ENCODE assay signal across 12 cellular contexts in genomic region chr5:122726990-122727616, GRCh38. TPM values are rescaled to one million over a fixed set of nuclear protein-coding genes. Genes with fewer than 3 reads are reported as not detected.
DNase-seq lines count a peak whose midpoint lies in the region; ATAC-seq lines count a peak whose summit lies in the region.
"Had no signal": no experiment of that assay in that cellular context is flagged by ENCODE, and none has a peak within 500 bp of the region (broad histone marks: within the 10 kb centered on the region; RNA-seq: fewer than 3 reads in every experiment).

No MANE protein-coding gene starts in this region.

- H3K27ac Mint-ChIP-seq in activated T-helper 2 cell treated with anti-CD3 and anti-CD28 coated beads, Interferon-gamma antibody, Interleukin-2, Interleukin-4, amounts not matched to agents 10 μg/mL and 5 μg/mL and 100 μg/mL, durations not matched to agents 14 hours and 24 hours and 36 hours, result no peak overlapping the region
- H3K27ac Mint-ChIP-seq: activated CD4-positive, alpha-beta memory T cell treated with anti-CD3 and anti-CD28 coated beads, Interleukin-2, amount 10 ng/mL, durations not matched to agents 7 days and 5 days had no signal

- H3K36me3 Mint-ChIP-seq in activated T-helper 2 cell treated with anti-CD3 and anti-CD28 coated beads, Interferon-gamma antibody, Interleukin-2, Interleukin-4, amounts not matched to agents 10 μg/mL and 5 μg/mL and 100 μg/mL, durations not matched to agents 14 hours and 24 hours and 36 hours (ENCODE audit: low read depth), result no peaks in the 10 kb centered on the region

- H3K4me3 Mint-ChIP-seq in activated T-helper 2 cell treated with anti-CD3 and anti-CD28 coated beads, Interferon-gamma antibody, Interleukin-2, Interleukin-4, amounts not matched to agents 10 μg/mL and 5 μg/mL and 100 μg/mL, durations not matched to agents 14 hours and 24 hours and 36 hours (ENCODE audit: low read depth), result no peak overlapping the region
- H3K4me3 Mint-ChIP-seq: activated CD4-positive, alpha-beta memory T cell treated with anti-CD3 and anti-CD28 coated beads, Interleukin-2, amount 10 ng/mL, durations not matched to agents 7 days and 5 days had no signal

- ATAC-seq in GM18858 (IDR thresholded peaks at IDR 0.05; ENCODE audit: unreplicated experiment) (peak; percentile 71), HG02884 (IDR thresholded peaks at IDR 0.05; ENCODE audit: unreplicated experiment) (peak; percentile 41), GM19455 (IDR thresholded peaks at IDR 0.05; ENCODE audit: unreplicated experiment) (no peak), HG02970 (IDR thresholded peaks at IDR 0.05; ENCODE audit: low FRiP score, unreplicated experiment) (no peak)

- no peaks in the 10 kb centered on the region for H3K9me3 Mint-ChIP-seq in activated T-helper 2 cell treated with anti-CD3 and anti-CD28 coated beads, Interferon-gamma antibody, Interleukin-2, Interleukin-4, amounts not matched to agents 10 μg/mL and 5 μg/mL and 100 μg/mL, durations not matched to agents 14 hours and 24 hours and 36 hours
- H3K9me3 Mint-ChIP-seq: activated CD4-positive, alpha-beta memory T cell treated with anti-CD3 and anti-CD28 coated beads, Interleukin-2, amount 10 ng/mL, durations not matched to agents 7 days and 5 days had no signal

- intact Hi-C loops in activated T-helper 2 cell treated with anti-CD3 and anti-CD28 coated beads, Interferon-gamma antibody, Interleukin-2, Interleukin-4, amounts not matched to agents 10 μg/mL and 5 μg/mL and 100 μg/mL, durations not matched to agents 14 hours and 24 hours and 36 hours (cut with micrococcal nuclease), result no loop called here

- peaks cover 9% of the 10 kb centered on the region for H3K4me1 Mint-ChIP-seq in activated T-helper 2 cell treated with anti-CD3 and anti-CD28 coated beads, Interferon-gamma antibody, Interleukin-2, Interleukin-4, amounts not matched to agents 10 μg/mL and 5 μg/mL and 100 μg/mL, durations not matched to agents 14 hours and 24 hours and 36 hours (ENCODE audit: low read depth)

- DNase-seq in SW 1271 (lab: John Stamatoyannopoulos, UW), result peak; percentile 17 to 62
- DNase-seq in pulmonary artery endothelial cell (ENCODE audit: low read depth, low spot score), result peak; percentile 68
- no peak for DNase-seq in activated CD8-positive, alpha-beta memory T cell treated with anti-CD3 and anti-CD28 coated beads for 24 hours
- DNase-seq in activated T-helper 2 cell treated with anti-CD3 and anti-CD28 coated beads, Interferon-gamma antibody, Interleukin-2, Interleukin-4, amounts not matched to agents 10 μg/mL and 5 μg/mL and 100 μg/mL, durations not matched to agents 14 hours and 24 hours and 36 hours (ENCODE audit: low spot score), result no peak
- DNase-seq: activated CD4-positive, alpha-beta memory T cell treated with anti-CD3 and anti-CD28 coated beads, Interleukin-2, amount 10 ng/mL, durations not matched to agents 7 days and 5 days; erythroblast; NCI-H1930; occipital lobe had no signal

- peaks cover 21% of the 10 kb centered on the region for H3K27me3 Mint-ChIP-seq in activated T-helper 2 cell treated with anti-CD3 and anti-CD28 coated beads, Interferon-gamma antibody, Interleukin-2, Interleukin-4, amounts not matched to agents 10 μg/mL and 5 μg/mL and 100 μg/mL, durations not matched to agents 14 hours and 24 hours and 36 hours (ENCODE audit: low read depth)

RNA-seq across cellular contexts. Expression of gene SNX2, which starts 47.8 kb away (rescaled TPM):
- total RNA-seq in pulmonary artery endothelial cell, result 57.8 and 64.7 TPM in 2 replicates
- total RNA-seq in activated T-helper 2 cell treated with anti-CD3 and anti-CD28 coated beads, Interferon-gamma antibody, Interleukin-2, Interleukin-4, amounts not matched to agents 10 μg/mL and 5 μg/mL and 100 μg/mL, durations not matched to agents 14 hours and 24 hours and 36 hours, result 31.5 and 36.4 TPM in 2 replicates

Comparison
In these comparisons a context has a peak if more than half of its experiments do, and no peak if none do; other contexts are left out.
1. ATAC-seq: peak in GM18858 (single experiment) and HG02884 (single experiment); none in GM19455 (single experiment) and HG02970 (single experiment).
2. DNase-seq: peak in SW 1271 (2 of 2) and pulmonary artery endothelial cell (single experiment); none in activated CD8-positive, alpha-beta memory T cell treated with anti-CD3 and anti-CD28 coated beads for 24 hours (single experiment) and activated T-helper 2 cell treated with anti-CD3 and anti-CD28 coated beads, Interferon-gamma antibody, Interleukin-2, Interleukin-4, amounts not matched to agents 10 μg/mL and 5 μg/mL and 100 μg/mL, durations not matched to agents 14 hours and 24 hours and 36 hours (single experiment).